In the genomic region with DNA sequence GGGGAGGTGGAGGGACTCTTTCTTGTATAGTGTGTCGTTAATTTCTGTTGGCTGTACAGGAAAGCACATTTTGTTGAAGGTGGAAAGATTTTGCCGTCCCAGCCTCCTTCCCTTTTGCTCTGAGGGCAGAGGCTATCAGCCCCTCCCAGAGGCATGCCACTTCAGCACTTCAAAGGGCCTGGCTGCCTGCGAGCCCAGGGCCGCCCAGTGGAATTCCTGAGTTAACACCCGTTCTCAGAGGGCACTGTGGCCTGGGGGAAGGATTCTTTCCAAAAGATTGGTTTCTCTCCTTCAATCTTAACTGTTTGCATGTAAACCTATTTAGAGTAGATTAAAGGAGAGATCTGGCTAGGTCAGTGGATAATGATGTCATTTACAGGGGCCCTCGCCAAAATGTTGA, we compare ENCODE assay signal across 10 cellular contexts.
DNase-seq lines count a peak whose midpoint lies in the region; ATAC-seq and TF ChIP-seq lines count a peak whose summit lies in the region.
"Had no signal": no experiment of that assay in that cellular context is flagged by ENCODE, and none has a peak within 500 bp of the region (broad histone marks: within the 10 kb centered on the region; RNA-seq: fewer than 3 reads in every experiment).

No MANE protein-coding gene starts in this region.

- H3K27me3 ChIP-seq in BJ (ENCODE audit: control insufficient read depth, insufficient read depth, low read length) = no peaks in the 10 kb centered on the region
- H3K27me3 ChIP-seq in adipocyte (replicated peaks; ENCODE audit: control insufficient read depth, insufficient read depth, low read length) = no peaks in the 10 kb centered on the region
- no peaks in the 10 kb centered on the region for H3K27me3 ChIP-seq in right atrium auricular region

- H3K36me3 ChIP-seq in BJ (ENCODE audit: control insufficient read depth, insufficient read depth, low read length) (peaks cover 38% of the 10 kb centered on the region), adipocyte (ENCODE audit: control insufficient read depth, insufficient read depth, low read length, severe bottlenecking) (peaks cover 62% of the 10 kb centered on the region), right atrium auricular region (peaks cover 58% of the 10 kb centered on the region)

- no peak overlapping the region for H3K9ac ChIP-seq in adipocyte (ENCODE audit: low read length)

- H3K27ac ChIP-seq in right atrium auricular region = peak overlapping the region; percentile 52 to 72

- POLR2A ChIA-PET in BJ (lab: Charles Lee) = no interaction called here

- H3K9me3 ChIP-seq in adipocyte (ENCODE audit: control insufficient read depth, low read length) (no peaks in the 10 kb centered on the region), right atrium auricular region (no peaks in the 10 kb centered on the region)

- ATAC-seq in GM18511 (IDR thresholded peaks at IDR 0.05; ENCODE audit: unreplicated experiment) = no peak

- peaks cover 21% of the 10 kb centered on the region for H3K36me3 Mint-ChIP-seq in progenitor cell of endocrine pancreas (ENCODE audit: insufficient read depth)

- H3K4me3 Mint-ChIP-seq in progenitor cell of endocrine pancreas (ENCODE audit: low read depth) = no peak overlapping the region
- H3K4me3 Mint-ChIP-seq: activated naive CD4-positive, alpha-beta T cell treated with anti-CD3 and anti-CD28 coated beads, Interleukin-2, amount 50 U/mL, for 24 hours had no signal

- no peak for DNase-seq in BJ (ENCODE audit: low read depth)
- peak; percentile 53 for DNase-seq in adipocyte (ENCODE audit: low read depth)
- no peak for DNase-seq in right atrium auricular region (ENCODE audit: low spot score)
- DNase-seq in progenitor cell of endocrine pancreas (ENCODE audit: low spot score, unreplicated experiment) = no peak
- DNase-seq in HPDE6-E6E7 (ENCODE audit: extremely low spot score) = no peak
- DNase-seq in NCI-H1694 treated with DMSO at 0.1 percent for 48 hours (lab: John Stamatoyannopoulos, UW) = no peak
- no peak for DNase-seq in activated CD4-positive, alpha-beta T cell treated with anti-CD3 and anti-CD28 coated beads, Interleukin-2, amount 50 U/mL, for 4 hours
- DNase-seq: NCI-H2227 treated with DMSO at 0.1 percent for 48 hours had no signal

- H3K4me1 Mint-ChIP-seq in progenitor cell of endocrine pancreas (ENCODE audit: low read depth) = peaks cover 32% of the 10 kb centered on the region
- H3K4me1 Mint-ChIP-seq: activated naive CD4-positive, alpha-beta T cell treated with anti-CD3 and anti-CD28 coated beads, Interleukin-2, amount 50 U/mL, for 24 hours had no signal

- H3K4me1 ChIP-seq in adipocyte (ENCODE audit: control insufficient read depth, insufficient read depth, low read length) (no peaks in the 10 kb centered on the region), right atrium auricular region (peaks cover 0 to 86% of the 10 kb centered on the region in 2 donors)

- TF ChIP-seq CTCF in BJ (IDR thresholded peaks at IDR 0.05; ENCODE audit: insufficient read depth, low read depth, low read length) = 0 out of 2 replicates have a peak, but pooled peaks have one; percentile 8
- no peak for TF ChIP-seq CTCF in right atrium auricular region (IDR thresholded peaks at IDR 0.05)
- TF ChIP-seq CTCF in progenitor cell of endocrine pancreas (IDR thresholded peaks at IDR 0.05; ENCODE audit: unreplicated experiment) = no peak

- CTCF ChIA-PET in BJ (lab: Yijun Ruan, JAX) = no interaction called here

- no peaks in the 10 kb centered on the region for H3K27me3 Mint-ChIP-seq in progenitor cell of endocrine pancreas
- H3K27me3 Mint-ChIP-seq: activated naive CD4-positive, alpha-beta T cell treated with anti-CD3 and anti-CD28 coated beads, Interleukin-2, amount 50 U/mL, for 24 hours had no signal

- peak overlapping the region; percentile 80 for H3K27ac Mint-ChIP-seq in progenitor cell of endocrine pancreas
- H3K27ac Mint-ChIP-seq: activated naive CD4-positive, alpha-beta T cell treated with anti-CD3 and anti-CD28 coated beads, Interleukin-2, amount 50 U/mL, for 24 hours had no signal

- H3K9me3 Mint-ChIP-seq in progenitor cell of endocrine pancreas (ENCODE audit: low read depth) = no peaks in the 10 kb centered on the region
- H3K9me3 Mint-ChIP-seq: activated naive CD4-positive, alpha-beta T cell treated with anti-CD3 and anti-CD28 coated beads, Interleukin-2, amount 50 U/mL, for 24 hours had no signal

- no peak overlapping the region for H3K4me3 ChIP-seq in BJ (ENCODE audit: low read depth, low read length)
- no peak overlapping the region for H3K4me3 ChIP-seq in adipocyte (ENCODE audit: low read length)
- H3K4me3 ChIP-seq in right atrium auricular region = no peak overlapping the region
